ENCODE assay signal across 9 cellular contexts in genomic region chr3:171168086-171168485, GRCh38.
DNase-seq lines count a peak whose midpoint lies in the region; ATAC-seq, FAIRE-seq and TF ChIP-seq lines count a peak whose summit lies in the region.
"Had no signal": no experiment of that assay in that cellular context is flagged by ENCODE, and none has a peak within 500 bp of the region (broad histone marks: within the 10 kb centered on the region; RNA-seq: fewer than 3 reads in every experiment).

No MANE protein-coding gene starts in this region.

- DNase-seq in AG09319 (ENCODE audit: extremely low read depth, low read depth) (no peak), HFFc6 (peak; percentile 57), adrenal gland (peak; percentile 58 to 84 (median 83)), iPS-NIHi7 (ENCODE audit: extremely low spot score) (peak; percentile 74), NCI-H1105 treated with DMSO at 0.1 percent for 48 hours (lab: John Stamatoyannopoulos, UW) (no peak), GM19239 (ENCODE audit: insufficient read length, low spot score) (no peak)
- no peak for DNase-seq in activated CD4-positive, alpha-beta memory T cell treated with anti-CD3 and anti-CD28 coated beads, Interleukin-2, amount 10 ng/mL, durations not matched to agents 7 days and 5 days
- DNase-seq: activated naive CD4-positive, alpha-beta T cell treated with anti-CD3 and anti-CD28 coated beads, Interleukin-2, amount 10 ng/mL, durations not matched to agents 7 days and 5 days had no signal

- FAIRE-seq in GM19239 (lab: Jason Lieb, UNC): no peak

- no peak for ATAC-seq in HG03095 (IDR thresholded peaks at IDR 0.05; ENCODE audit: unreplicated experiment)

- peak overlapping the region in 2 of 5 donors; percentile 1 to 63 for H3K27ac ChIP-seq in adrenal gland

- H3K36me3 ChIP-seq in adrenal gland (replicated peaks in 1 of 2): no peaks in the 10 kb centered on the region

- peaks cover 27% of the 10 kb centered on the region for H3K36me3 Mint-ChIP-seq in HFFc6 (ENCODE audit: low read depth)
- peaks cover 57% of the 10 kb centered on the region for H3K36me3 Mint-ChIP-seq in activated CD4-positive, alpha-beta memory T cell treated with anti-CD3 and anti-CD28 coated beads, Interleukin-2, amount 10 ng/mL, durations not matched to agents 7 days and 5 days (ENCODE audit: low read depth)

- peaks cover 2% of the 10 kb centered on the region; the same call in 1 of the 2 replicates for H3K27me3 Mint-ChIP-seq in HFFc6 (ENCODE audit: insufficient read depth)
- H3K27me3 Mint-ChIP-seq in activated CD4-positive, alpha-beta memory T cell treated with anti-CD3 and anti-CD28 coated beads, Interleukin-2, amount 10 ng/mL, durations not matched to agents 7 days and 5 days: no peaks in the 10 kb centered on the region
- H3K27me3 Mint-ChIP-seq: activated naive CD4-positive, alpha-beta T cell treated with anti-CD3 and anti-CD28 coated beads, Interleukin-2, amount 10 ng/mL, durations not matched to agents 7 days and 5 days had no signal

- H3K4me3 ChIP-seq in adrenal gland: no peak overlapping the region

- intact Hi-C loops in adrenal gland (cut with DNase I): no loop called here

- no peak overlapping the region for H3K4me3 Mint-ChIP-seq in HFFc6
- no peak overlapping the region for H3K4me3 Mint-ChIP-seq in activated CD4-positive, alpha-beta memory T cell treated with anti-CD3 and anti-CD28 coated beads, Interleukin-2, amount 10 ng/mL, durations not matched to agents 7 days and 5 days
- H3K4me3 Mint-ChIP-seq: activated naive CD4-positive, alpha-beta T cell treated with anti-CD3 and anti-CD28 coated beads, Interleukin-2, amount 10 ng/mL, durations not matched to agents 7 days and 5 days had no signal

- H3K9me3 Mint-ChIP-seq in HFFc6: peaks cover 2% of the 10 kb centered on the region
- peaks cover 2% of the 10 kb centered on the region for H3K9me3 Mint-ChIP-seq in activated CD4-positive, alpha-beta memory T cell treated with anti-CD3 and anti-CD28 coated beads, Interleukin-2, amount 10 ng/mL, durations not matched to agents 7 days and 5 days

- H3K27me3 ChIP-seq in adrenal gland: no peaks in the 10 kb centered on the region

- TF ChIP-seq CTCF in AG09319 (IDR thresholded peaks at IDR 0.05; ENCODE audit: low read depth, low read length) (peak; percentile 28), HFFc6 (IDR thresholded peaks at IDR 0.05) (peak; percentile 72), adrenal gland (IDR thresholded peaks at IDR 0.05) (peak; percentile 25 to 74 (median 54))

- H3K9me3 ChIP-seq in adrenal gland (replicated peaks in 1 of 3): peaks cover 0 to 3% (median 0%) of the 10 kb centered on the region in 3 donors

- CTCF ChIA-PET in activated CD4-positive, alpha-beta memory T cell treated with anti-CD3 and anti-CD28 coated beads, Interleukin-2, amount 10 ng/mL, durations not matched to agents 7 days and 5 days (lab: Charles Lee): no interaction called here

- 34 to 55% (median 43%) methylated on average over 5 of the region's 5 CpGs for WGBS in adrenal gland, 4 donors

- peak overlapping the region; percentile 36; the same call in 1 of the 2 replicates for H3K27ac Mint-ChIP-seq in HFFc6
- no peak overlapping the region for H3K27ac Mint-ChIP-seq in activated CD4-positive, alpha-beta memory T cell treated with anti-CD3 and anti-CD28 coated beads, Interleukin-2, amount 10 ng/mL, durations not matched to agents 7 days and 5 days
- H3K27ac Mint-ChIP-seq: activated naive CD4-positive, alpha-beta T cell treated with anti-CD3 and anti-CD28 coated beads, Interleukin-2, amount 10 ng/mL, durations not matched to agents 7 days and 5 days had no signal

- no peak for TF ChIP-seq POLR2A in adrenal gland (IDR thresholded peaks at IDR 0.05)

- POLR2A ChIA-PET in activated CD4-positive, alpha-beta memory T cell treated with anti-CD3 and anti-CD28 coated beads, Interleukin-2, amount 10 ng/mL, durations not matched to agents 7 days and 5 days (lab: Charles Lee): no interaction called here

- peaks cover 48% of the 10 kb centered on the region for H3K4me1 Mint-ChIP-seq in HFFc6 (ENCODE audit: low read depth)
- H3K4me1 Mint-ChIP-seq in activated CD4-positive, alpha-beta memory T cell treated with anti-CD3 and anti-CD28 coated beads, Interleukin-2, amount 10 ng/mL, durations not matched to agents 7 days and 5 days: peaks cover 18% of the 10 kb centered on the region

- peaks cover 0 to 6% of the 10 kb centered on the region in 2 donors for H3K4me1 ChIP-seq in adrenal gland (replicated peaks in 1 of 2)

Comparison
In these comparisons a context has a peak if more than half of its experiments do, and no peak if none do; other contexts are left out.
1. DNase-seq: peak in HFFc6 (single experiment), adrenal gland (7 of 7) and iPS-NIHi7 (single experiment); none in AG09319 (single experiment), activated CD4-positive, alpha-beta memory T cell treated with anti-CD3 and anti-CD28 coated beads, Interleukin-2, amount 10 ng/mL, durations not matched to agents 7 days and 5 days (single experiment), NCI-H1105 treated with DMSO at 0.1 percent for 48 hours (single experiment) and GM19239 (single experiment).
2. Peak in every context shown above with its lines, with median percentiles within 50 percentile points of each other: CTCF ChIP-seq.